Comparison of ENCODE assay signal across 9 cellular contexts in the genomic region with DNA sequence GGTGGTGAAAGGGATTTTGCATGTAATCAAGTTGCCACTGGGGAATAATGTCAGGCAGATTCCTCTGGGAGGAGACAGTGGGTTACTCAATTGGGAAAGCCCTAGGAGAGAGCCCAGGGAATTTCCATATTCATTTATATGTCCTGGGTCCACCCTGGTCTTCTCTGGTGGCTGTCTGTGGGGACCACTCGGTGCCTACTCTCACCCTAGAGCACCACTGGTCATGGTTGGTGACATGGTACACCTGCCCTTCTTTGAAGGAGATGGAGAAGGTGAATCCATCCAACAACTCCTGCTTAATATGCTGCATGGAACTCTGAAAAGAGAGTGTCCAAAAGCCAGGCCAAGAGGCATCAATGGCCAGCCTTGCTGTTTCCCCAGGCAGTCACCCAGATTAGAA. TPM values are rescaled to one million over a fixed set of nuclear protein-coding genes. Genes with fewer than 3 reads are reported as not detected.
"Had no signal": no experiment of that assay in that cellular context is flagged by ENCODE, and none has a peak within 500 bp of the region (broad histone marks: within the 10 kb centered on the region; RNA-seq: fewer than 3 reads in every experiment).

No MANE protein-coding gene starts in this region.

- H3K4me1 Mint-ChIP-seq: GM23338, H9 had no signal

- H3K27ac ChIP-seq: GM23248 had no signal

- H3K4me3 Mint-ChIP-seq: GM23338, H9, HFFc6 had no signal

- H3K9me3 Mint-ChIP-seq: GM23338, HFFc6 had no signal

- H3K4me1 ChIP-seq: HAP-1 had no signal

- H3K4me3 ChIP-seq: GM23248, GM23338, HAP-1 had no signal

- H3K36me3 ChIP-seq: HAP-1 had no signal

- DNase-seq: GM23248, GOT3, H7, H9, HCEC 1CT, HFFc6 had no signal

- H3K9me3 ChIP-seq: HAP-1 had no signal

- ATAC-seq: GM23338, HCT116 had no signal

- H3K27ac Mint-ChIP-seq: GM23338, H9, HFFc6 had no signal

RNA-seq across cellular contexts. Expression of gene RERG, which starts 12.8 kb away (rescaled TPM):
- total RNA-seq: GM23248, H7, H9, HFFc6 had no signal
